7 cellular contexts compared by ENCODE assay signal in genomic region chr1:155966135-155966534, GRCh38. TPM values are rescaled to one million over a fixed set of nuclear protein-coding genes. Genes with fewer than 3 reads are reported as not detected.
A peak's percentile ranks its signal among the peaks of the same experiment; 100 is the strongest.
DNase-seq lines count a peak whose midpoint lies in the region; TF ChIP-seq lines count a peak whose summit lies in the region.
"Had no signal": no experiment of that assay in that cellular context is flagged by ENCODE, and none has a peak within 500 bp of the region (broad histone marks: within the 10 kb centered on the region; RNA-seq: fewer than 3 reads in every experiment).

No MANE protein-coding gene starts in this region.

- no peak overlapping the region for H3K4me3 Mint-ChIP-seq in activated CD4-positive, alpha-beta T cell treated with anti-CD3 and anti-CD28 coated beads, Interleukin-2, amount 10 ng/mL, durations not matched to agents 24 days and 14 days

- peaks cover 58% of the 10 kb centered on the region for H3K4me1 Mint-ChIP-seq in activated CD4-positive, alpha-beta T cell treated with anti-CD3 and anti-CD28 coated beads, Interleukin-2, amount 10 ng/mL, durations not matched to agents 24 days and 14 days

- intact Hi-C loops in activated CD4-positive, alpha-beta T cell treated with anti-CD3 and anti-CD28 coated beads, Interleukin-2, amount 10 ng/mL, durations not matched to agents 24 days and 14 days (cut with micrococcal nuclease), result no loop called here

- peaks cover 0 to 90% (median 2%) of the 10 kb centered on the region in 3 donors for H3K36me3 ChIP-seq in Peyer's patch

- no peak for TF ChIP-seq POLR2A in Peyer's patch (IDR thresholded peaks at IDR 0.05)

- peak overlapping the region; percentile 9 for H3K27ac ChIP-seq in epithelial cell of prostate
- peak overlapping the region in 1 of 4 donors; percentile 63 for H3K27ac ChIP-seq in Peyer's patch

- H3K4me3 ChIP-seq in Peyer's patch, result no peak overlapping the region

- H3K9me3 ChIP-seq in Peyer's patch, result no peaks in the 10 kb centered on the region

- H3K27me3 ChIP-seq in Peyer's patch, result no peaks in the 10 kb centered on the region

- H3K27ac Mint-ChIP-seq in activated CD4-positive, alpha-beta T cell treated with anti-CD3 and anti-CD28 coated beads, Interleukin-2, amount 10 ng/mL, durations not matched to agents 24 days and 14 days, result peak overlapping the region; percentile 79

- no peak for DNase-seq in activated CD4-positive, alpha-beta T cell treated with anti-CD3 and anti-CD28 coated beads, Interleukin-2, amount 10 ng/mL, durations not matched to agents 24 days and 14 days
- no peak for DNase-seq in activated CD4-positive, alpha-beta T cell treated with anti-CD3 and anti-CD28 coated beads, Interleukin-2, amount 50 U/mL, for 48 hours
- DNase-seq in epithelial cell of prostate (ENCODE audit: low read depth, low spot score), result no peak
- DNase-seq in superior temporal gyrus (ENCODE audit: extremely low spot score), result peak; percentile 45
- DNase-seq in SHP77 (lab: John Stamatoyannopoulos, UW), result no peak
- DNase-seq in Peyer's patch, result no peak

- TF ChIP-seq CTCF in Peyer's patch (IDR thresholded peaks at IDR 0.05), result no peak

- H3K27me3 Mint-ChIP-seq in activated CD4-positive, alpha-beta T cell treated with anti-CD3 and anti-CD28 coated beads, Interleukin-2, amount 10 ng/mL, durations not matched to agents 24 days and 14 days, result no peaks in the 10 kb centered on the region

- H3K9me3 Mint-ChIP-seq in activated CD4-positive, alpha-beta T cell treated with anti-CD3 and anti-CD28 coated beads, Interleukin-2, amount 10 ng/mL, durations not matched to agents 24 days and 14 days, result no peaks in the 10 kb centered on the region

- peaks cover 0 to 55% (median 37%) of the 10 kb centered on the region in 4 donors for H3K4me1 ChIP-seq in Peyer's patch

- peaks cover 79% of the 10 kb centered on the region for H3K36me3 Mint-ChIP-seq in activated CD4-positive, alpha-beta T cell treated with anti-CD3 and anti-CD28 coated beads, Interleukin-2, amount 10 ng/mL, durations not matched to agents 24 days and 14 days (ENCODE audit: low read depth)

RNA-seq across cellular contexts. Expression of gene ARHGEF2, which starts 12.2 kb away (rescaled TPM):
- 189 and 198 TPM in 2 replicates for total RNA-seq in activated CD4-positive, alpha-beta T cell treated with anti-CD3 and anti-CD28 coated beads, Interleukin-2, amount 10 ng/mL, durations not matched to agents 24 days and 14 days
- 100 to 1,000 TPM; 101 to 239 (median 149) TPM for total RNA-seq in Peyer's patch

RNA-seq across cellular contexts. Expression of gene RXFP4, which starts 24.7 kb away (rescaled TPM):
- total RNA-seq in activated CD4-positive, alpha-beta T cell treated with anti-CD3 and anti-CD28 coated beads, Interleukin-2, amount 10 ng/mL, durations not matched to agents 24 days and 14 days, result not detected in 2 replicates
- total RNA-seq in Peyer's patch, result 1 to 10 TPM in 1 of 4 donors, not detected in 3; 2.3 TPM
- total RNA-seq: T-helper 1 cell treated with Interleukin-12 subunit alpha and Interleukin-12 subunit beta and Interleukin-4 antibody, amounts not matched to agents 30 ng/mL and 1 ng/mL, for 36 hours had no signal

RNA-seq across cellular contexts. Expression of gene KHDC4, which starts 31.9 kb away (rescaled TPM):
- 82.9 and 92.2 TPM in 2 replicates for total RNA-seq in activated CD4-positive, alpha-beta T cell treated with anti-CD3 and anti-CD28 coated beads, Interleukin-2, amount 10 ng/mL, durations not matched to agents 24 days and 14 days
- 100 to 1,000 TPM in 2 of 4 donors, 10 to 100 TPM in 2; 71.5 to 146 (median 96.4) TPM for total RNA-seq in Peyer's patch

RNA-seq across cellular contexts. Expression of gene SSR2, which starts 54.6 kb away (rescaled TPM):
- 175 and 176 TPM in 2 replicates for total RNA-seq in activated CD4-positive, alpha-beta T cell treated with anti-CD3 and anti-CD28 coated beads, Interleukin-2, amount 10 ng/mL, durations not matched to agents 24 days and 14 days
- total RNA-seq in Peyer's patch, result 100 to 1,000 TPM; 133 to 269 (median 202) TPM

RNA-seq across cellular contexts. Expression of gene RIT1, which starts 55.0 kb away (rescaled TPM):
- total RNA-seq in activated CD4-positive, alpha-beta T cell treated with anti-CD3 and anti-CD28 coated beads, Interleukin-2, amount 10 ng/mL, durations not matched to agents 24 days and 14 days, result 17.9 and 21.7 TPM in 2 replicates
- total RNA-seq in Peyer's patch, result 10 to 100 TPM; 13.6 to 31.1 (median 17.4) TPM
